Comparison of ENCODE assay signal across 4 cellular contexts in genomic region chr1:175102166-175102565, GRCh38. TPM values are rescaled to one million over a fixed set of nuclear protein-coding genes. Genes with fewer than 3 reads are reported as not detected.
"Had no signal": no experiment of that assay in that cellular context is flagged by ENCODE, and none has a peak within 500 bp of the region (broad histone marks: within the 10 kb centered on the region; RNA-seq: fewer than 3 reads in every experiment).

No MANE protein-coding gene starts in this region.

RNA-seq across cellular contexts. Expression of gene TNN, which starts 34.5 kb away (rescaled TPM):
- total RNA-seq: thoracic aorta, upper lobe of right lung, ureter, vagina had no signal
